ENCODE assay signal across 13 cellular contexts in the genomic region with DNA sequence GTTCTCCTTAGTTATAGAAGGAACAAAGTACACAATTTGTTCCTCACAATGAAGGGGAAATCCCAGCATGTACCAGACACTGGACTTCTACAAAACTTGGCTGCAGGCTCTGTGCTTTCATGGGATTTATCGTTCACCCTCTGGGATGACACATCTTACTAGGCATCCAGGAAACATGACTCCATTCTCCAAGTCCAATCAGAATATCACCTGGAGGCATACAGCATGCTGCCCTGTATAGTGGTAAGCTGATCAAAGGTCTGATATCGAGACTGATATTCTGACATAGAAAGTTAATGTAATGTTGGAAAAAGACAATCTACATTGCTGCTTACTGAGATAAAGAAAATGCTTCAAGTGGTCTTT. TPM values are rescaled to one million over a fixed set of nuclear protein-coding genes. Genes with fewer than 3 reads are reported as not detected.
DNase-seq lines count a peak whose midpoint lies in the region; ATAC-seq and TF ChIP-seq lines count a peak whose summit lies in the region.
"Had no signal": no experiment of that assay in that cellular context is flagged by ENCODE, and none has a peak within 500 bp of the region (broad histone marks: within the 10 kb centered on the region; RNA-seq: fewer than 3 reads in every experiment).

No MANE protein-coding gene starts in this region.

- H3K4me3 ChIP-seq in RWPE2 (ENCODE audit: severe bottlenecking), result no peak overlapping the region
- no peak overlapping the region for H3K4me3 ChIP-seq in smooth muscle cell
- H3K4me3 ChIP-seq: cardiac muscle cell, Peyer's patch had no signal

- no peak for DNase-seq in RWPE2 (ENCODE audit: low spot score)
- peak; percentile 31 for DNase-seq in fibroblast of peridontal ligament (ENCODE audit: extremely low read depth)
- DNase-seq in smooth muscle cell (lab: John Stamatoyannopoulos, UW; ENCODE audit: unreplicated experiment), result no peak
- no peak for DNase-seq in ecto neural progenitor cell (ENCODE audit: low spot score)
- DNase-seq: activated T-cell treated with anti-CD3 and anti-CD28 coated beads, Interleukin-2, amount 50 U/mL, for 1 hour; DMS153; NCI-H2107; Peyer's patch had no signal

- ATAC-seq in GM21360 (IDR thresholded peaks at IDR 0.05; ENCODE audit: unreplicated experiment), result peak; percentile 9
- peak; percentile 95 for ATAC-seq in RWPE2 (ENCODE audit: low read depth)
- no peak for ATAC-seq in HG02588 (IDR thresholded peaks at IDR 0.05; ENCODE audit: unreplicated experiment)
- ATAC-seq in HG03280 (IDR thresholded peaks at IDR 0.05; ENCODE audit: unreplicated experiment), result no peak
- ATAC-seq: HepG2 had no signal

- peaks cover 17% of the 10 kb centered on the region for H3K4me1 ChIP-seq in RWPE2 (ENCODE audit: insufficient read depth, poor library complexity, severe bottlenecking)
- H3K4me1 ChIP-seq in smooth muscle cell (ENCODE audit: low read depth), result no peaks in the 10 kb centered on the region
- H3K4me1 ChIP-seq: Peyer's patch had no signal

- TF ChIP-seq CTCF in RWPE2 (IDR thresholded peaks at IDR 0.05; ENCODE audit: poor library complexity, severe bottlenecking), result no peak
- TF ChIP-seq CTCF in smooth muscle cell (IDR thresholded peaks at IDR 0.05; ENCODE audit: borderline replicate concordance, insufficient read depth, poor library complexity, severe bottlenecking), result no peak

- no peak overlapping the region for H3K27ac ChIP-seq in RWPE2 (ENCODE audit: poor library complexity, severe bottlenecking)
- H3K27ac ChIP-seq in smooth muscle cell (ENCODE audit: low read depth), result peak overlapping the region; percentile 48
- H3K27ac ChIP-seq: cardiac muscle cell, Peyer's patch had no signal

- H3K4me2 ChIP-seq in smooth muscle cell, result no peak overlapping the region

- no peak overlapping the region for H2AFZ ChIP-seq in smooth muscle cell (ENCODE audit: low read depth)

- H3K36me3 ChIP-seq in RWPE2 (ENCODE audit: low read depth) (peaks cover 17% of the 10 kb centered on the region), smooth muscle cell (ENCODE audit: low read depth) (no peaks in the 10 kb centered on the region)

- H4K20me1 ChIP-seq in smooth muscle cell (ENCODE audit: low read depth), result peaks cover 6% of the 10 kb centered on the region

- peaks cover 8% of the 10 kb centered on the region for H3F3A ChIP-seq in smooth muscle cell (ENCODE audit: low read depth)

- H3K79me2 ChIP-seq in smooth muscle cell (ENCODE audit: low read depth), result no peaks in the 10 kb centered on the region

- H3K9me3 ChIP-seq in RWPE2 (ENCODE audit: severe bottlenecking), result no peaks in the 10 kb centered on the region
- no peaks in the 10 kb centered on the region for H3K9me3 ChIP-seq in smooth muscle cell (replicated peaks; ENCODE audit: low read depth)
- H3K9me3 ChIP-seq: Peyer's patch had no signal

- WGBS in smooth muscle cell (ENCODE audit: low lambda C conversion rate), result 60% methylated on average over 2 of the region's 2 CpGs

- no peak overlapping the region for H3K9ac ChIP-seq in smooth muscle cell (ENCODE audit: low read depth)

- no peaks in the 10 kb centered on the region for H3K27me3 ChIP-seq in RWPE2 (ENCODE audit: insufficient read depth, poor library complexity, severe bottlenecking)
- H3K27me3 ChIP-seq in smooth muscle cell (ENCODE audit: low read depth), result no peaks in the 10 kb centered on the region
- H3K27me3 ChIP-seq: cardiac muscle cell, Peyer's patch had no signal

RNA-seq across cellular contexts. Expression of a gene that starts 6.7 kb away (rescaled TPM):
- 4.2 and 6.9 TPM in 2 replicates for total RNA-seq in smooth muscle cell
- 3.6 and 4.6 TPM in 2 replicates for polyA plus RNA-seq in smooth muscle cell

RNA-seq across cellular contexts. Expression of a gene that starts 6.8 kb away (rescaled TPM):
- 173 and 206 TPM in 2 replicates for total RNA-seq in smooth muscle cell
- 139 and 163 TPM in 2 replicates for polyA plus RNA-seq in smooth muscle cell

Comparison
In these comparisons a context has a peak if more than half of its experiments do, and no peak if none do; other contexts are left out.
1. ATAC-seq: peak in GM21360 (single experiment) and RWPE2 (single experiment); none in HG02588 (single experiment) and HG03280 (single experiment).